Comparison of ENCODE assay signal across 1 cellular context in genomic region chr19:49685845-49686332, GRCh38.
TF ChIP-seq lines count a peak whose summit lies in the region.

No MANE protein-coding gene starts in this region.

TF ChIP-seq in HepG2, 621 proteins besides CTCF, POLR2A, EP300 and RAD21:
- TF ChIP-seq DNMT1 (CRISPR knock-in tag; IDR thresholded peaks at IDR 0.05) (no peak), AGO2 (optimal IDR thresholded peaks at IDR 0.05; ENCODE audit: low read depth, low read length) (peak; percentile 62), RBFOX2 (IDR thresholded peaks at IDR 0.05; ENCODE audit: low read depth, low read length) (0 out of 2 replicates have a peak, but pooled peaks have one; percentile 31)
